ENCODE assay signal across 26 cellular contexts in genomic region chr13:27383104-27383921, GRCh38. TPM values are rescaled to one million over a fixed set of nuclear protein-coding genes. Genes with fewer than 3 reads are reported as not detected.
DNase-seq lines count a peak whose midpoint lies in the region; ATAC-seq and TF ChIP-seq lines count a peak whose summit lies in the region.
"Had no signal": no experiment of that assay in that cellular context is flagged by ENCODE, and none has a peak within 500 bp of the region (broad histone marks: within the 10 kb centered on the region; RNA-seq: fewer than 3 reads in every experiment).

No MANE protein-coding gene starts in this region.

- no peak overlapping the region for H3K4me3 Mint-ChIP-seq in Caco-2 (ENCODE audit: unreplicated experiment)
- H3K4me3 Mint-ChIP-seq in effector memory CD8-positive, alpha-beta T cell: no peak overlapping the region
- H3K4me3 Mint-ChIP-seq: activated CD4-positive, alpha-beta T cell treated with anti-CD3 and anti-CD28 coated beads for 36 hours; activated CD8-positive, alpha-beta T cell treated with anti-CD3 and anti-CD28 coated beads, Interleukin-2, amount 10 ng/mL, durations not matched to agents 7 days and 5 days; activated naive CD4-positive, alpha-beta T cell treated with anti-CD3 and anti-CD28 coated beads, Interleukin-2, amount 50 U/mL, for 24 hours; CD8-positive, alpha-beta memory T cell; memory B cell; neural crest cell; stimulated activated effector memory CD8-positive, alpha-beta T cell treated with anti-CD3 and anti-CD28 coated beads, Interleukin-12 subunit alpha, Interleukin-12 subunit beta, amount 100 ng/mL, for 72 hours had no signal

- no peak overlapping the region for H3K4me3 ChIP-seq in Caco-2 (ENCODE audit: low read depth, low read length)
- H3K4me3 ChIP-seq: breast epithelium, pancreas, transverse colon had no signal

- ATAC-seq in esophagus mucosa: peak; percentile 68
- no peak for ATAC-seq in effector memory CD8-positive, alpha-beta T cell (replicated peaks)
- ATAC-seq: activated CD4-positive, alpha-beta T cell treated with anti-CD3 and anti-CD28 coated beads for 36 hours; activated CD8-positive, alpha-beta T cell treated with anti-CD3 and anti-CD28 coated beads, Interleukin-2, amount 10 ng/mL, durations not matched to agents 7 days and 5 days; left lobe of liver; SK-N-SH treated with all-trans-retinoic acid at 6 μM for 48 hours; stimulated activated effector memory CD8-positive, alpha-beta T cell treated with anti-CD3 and anti-CD28 coated beads, Interleukin-12 subunit alpha, Interleukin-12 subunit beta, amount 100 ng/mL, for 72 hours had no signal

- H3K9me3 ChIP-seq in Caco-2: no peaks in the 10 kb centered on the region
- H3K9me3 ChIP-seq: breast epithelium, pancreas, transverse colon had no signal

- POLR2A ChIA-PET in Caco-2 (lab: Charles Lee): no interaction called here

- no peaks in the 10 kb centered on the region for H3K36me3 ChIP-seq in Caco-2 (ENCODE audit: control insufficient read depth, insufficient read depth, low read length)
- H3K36me3 ChIP-seq: breast epithelium, pancreas, transverse colon had no signal

- H3K4me1 Mint-ChIP-seq in Caco-2 (ENCODE audit: low read depth, unreplicated experiment): peaks cover 14% of the 10 kb centered on the region
- no peaks in the 10 kb centered on the region for H3K4me1 Mint-ChIP-seq in effector memory CD8-positive, alpha-beta T cell (ENCODE audit: low read depth in 2 of 2)
- H3K4me1 Mint-ChIP-seq: activated CD4-positive, alpha-beta T cell treated with anti-CD3 and anti-CD28 coated beads for 36 hours; activated naive CD4-positive, alpha-beta T cell treated with anti-CD3 and anti-CD28 coated beads, Interleukin-2, amount 50 U/mL, for 24 hours; CD8-positive, alpha-beta memory T cell; stimulated activated effector memory CD8-positive, alpha-beta T cell treated with anti-CD3 and anti-CD28 coated beads, Interleukin-12 subunit alpha, Interleukin-12 subunit beta, amount 100 ng/mL, for 72 hours had no signal

- peak in 1 of 2 experiments; percentile 10 for TF ChIP-seq CTCF in Caco-2 (IDR thresholded peaks at IDR 0.05; ENCODE audit: insufficient read depth in 1 of 2, low read depth in 1 of 2, low read length in 1 of 2, severe bottlenecking in 1 of 2, unreplicated experiment in 1 of 2)

- DNase-seq in Caco-2 (peak; percentile 38 to 60), ELF-1 (ENCODE audit: low read depth, low spot score) (peak; percentile 84), SHP77 (lab: John Stamatoyannopoulos, UW) (peak; percentile 87 to 89), activated T-cell treated with anti-CD3 and anti-CD28 coated beads for 4 hours (no peak), COLO829 (ENCODE audit: low spot score) (no peak)
- DNase-seq in effector memory CD8-positive, alpha-beta T cell: no peak
- DNase-seq in activated CD4-positive, CD25-positive, alpha-beta regulatory T cell (lab: John Stamatoyannopoulos, UW): no peak
- DNase-seq: activated CD4-positive, alpha-beta T cell treated with anti-CD3 and anti-CD28 coated beads for 36 hours; activated CD8-positive, alpha-beta T cell treated with anti-CD3 and anti-CD28 coated beads, Interleukin-2, amount 10 ng/mL, durations not matched to agents 7 days and 5 days; amygdala; CD8-positive, alpha-beta memory T cell; hypothalamus; KBM-7; NCI-H1105; NCI-H1930; pancreas; transverse colon had no signal

- no peaks in the 10 kb centered on the region for H3K27me3 ChIP-seq in Caco-2 (replicated peaks; ENCODE audit: control insufficient read depth, insufficient read depth, low read length)
- H3K27me3 ChIP-seq: breast epithelium, pancreas had no signal

- H3K27ac Mint-ChIP-seq in Caco-2 (ENCODE audit: unreplicated experiment): no peak overlapping the region
- no peak overlapping the region for H3K27ac Mint-ChIP-seq in effector memory CD8-positive, alpha-beta T cell
- H3K27ac Mint-ChIP-seq: activated CD4-positive, alpha-beta T cell treated with anti-CD3 and anti-CD28 coated beads for 36 hours; activated CD8-positive, alpha-beta T cell treated with anti-CD3 and anti-CD28 coated beads, Interleukin-2, amount 10 ng/mL, durations not matched to agents 7 days and 5 days; activated naive CD4-positive, alpha-beta T cell treated with anti-CD3 and anti-CD28 coated beads, Interleukin-2, amount 50 U/mL, for 24 hours; activated T-helper 2 cell treated with anti-CD3 and anti-CD28 coated beads, Interferon-gamma antibody, Interleukin-2, Interleukin-4, amounts not matched to agents 10 μg/mL and 5 μg/mL and 100 μg/mL, durations not matched to agents 14 hours and 24 hours and 36 hours; memory B cell; stimulated activated effector memory CD8-positive, alpha-beta T cell treated with anti-CD3 and anti-CD28 coated beads, Interleukin-12 subunit alpha, Interleukin-12 subunit beta, amount 100 ng/mL, for 72 hours had no signal

- no peaks in the 10 kb centered on the region for H3K27me3 Mint-ChIP-seq in Caco-2 (ENCODE audit: insufficient read depth, unreplicated experiment)
- peaks cover 20 to 38% of the 10 kb centered on the region in 2 donors for H3K27me3 Mint-ChIP-seq in effector memory CD8-positive, alpha-beta T cell
- H3K27me3 Mint-ChIP-seq: activated CD4-positive, alpha-beta T cell treated with anti-CD3 and anti-CD28 coated beads for 36 hours had no signal

- H3K4me1 ChIP-seq in Caco-2: peaks cover 11% of the 10 kb centered on the region
- H3K4me1 ChIP-seq: breast epithelium had no signal

- CTCF ChIA-PET in Caco-2 (lab: Charles Lee): interaction anchor here (0.7 to 1.4 kb wide), 5 partner anchors 10 to 601 kb away, joined by 3 to 4 read pairs (median 3); partner anchors contain the start of gene CDX2

- no TSS peak for BruUV-seq in Caco-2 (replicated peaks; lab: Mats Ljungman, UMichigan)

- no peaks in the 10 kb centered on the region for H3K9me3 Mint-ChIP-seq in Caco-2 (ENCODE audit: unreplicated experiment)
- H3K9me3 Mint-ChIP-seq in effector memory CD8-positive, alpha-beta T cell: no peaks in the 10 kb centered on the region
- H3K9me3 Mint-ChIP-seq: activated naive CD4-positive, alpha-beta T cell treated with anti-CD3 and anti-CD28 coated beads, Interleukin-2, amount 50 U/mL, for 24 hours; activated T-helper 2 cell treated with anti-CD3 and anti-CD28 coated beads, Interferon-gamma antibody, Interleukin-2, Interleukin-4, amounts not matched to agents 10 μg/mL and 5 μg/mL and 100 μg/mL, durations not matched to agents 14 hours and 24 hours and 36 hours; CD8-positive, alpha-beta memory T cell; memory B cell; neural crest cell; stimulated activated effector memory CD8-positive, alpha-beta T cell treated with anti-CD3 and anti-CD28 coated beads, Interleukin-12 subunit alpha, Interleukin-12 subunit beta, amount 100 ng/mL, for 72 hours had no signal

- no peaks in the 10 kb centered on the region for H3K36me3 Mint-ChIP-seq in Caco-2 (ENCODE audit: insufficient read depth, unreplicated experiment)
- peaks cover 2% of the 10 kb centered on the region for H3K36me3 Mint-ChIP-seq in effector memory CD8-positive, alpha-beta T cell (ENCODE audit: insufficient read depth)
- H3K36me3 Mint-ChIP-seq: activated naive CD4-positive, alpha-beta T cell treated with anti-CD3 and anti-CD28 coated beads, Interleukin-2, amount 50 U/mL, for 24 hours; CD8-positive, alpha-beta memory T cell; memory B cell; stimulated activated effector memory CD8-positive, alpha-beta T cell treated with anti-CD3 and anti-CD28 coated beads, Interleukin-12 subunit alpha, Interleukin-12 subunit beta, amount 100 ng/mL, for 72 hours had no signal

- intact Hi-C loops in Caco-2 (cut with micrococcal nuclease; ENCODE audit: unreplicated experiment): no loop called here

RNA-seq across cellular contexts. Expression of gene GTF3A, which starts 41.1 kb away (rescaled TPM):
- total RNA-seq in Caco-2 (2022): 132 and 141 TPM in 2 replicates
- 71.1 TPM for total RNA-seq in esophagus mucosa

Comparison
In these comparisons a context has a peak if more than half of its experiments do, and no peak if none do; other contexts are left out.
1. DNase-seq: peak in Caco-2 (2 of 2), ELF-1 (single experiment) and SHP77 (2 of 2); none in activated T-cell treated with anti-CD3 and anti-CD28 coated beads for 4 hours (single experiment), COLO829 (single experiment), effector memory CD8-positive, alpha-beta T cell (0 of 3) and activated CD4-positive, CD25-positive, alpha-beta regulatory T cell (0 of 4).